Comparison of ENCODE assay signal across 1 cellular context in genomic region chr21:43332872-43333300, GRCh38.
TF ChIP-seq lines count a peak whose summit lies in the region.

No MANE protein-coding gene starts in this region.

TF ChIP-seq in GM23338, 12 proteins besides CTCF, POLR2A, EP300 and RAD21 (continued from another document):
- TF ChIP-seq JUNB (IDR thresholded peaks at IDR 0.05; ENCODE audit: unreplicated experiment) (no peak), ETS1 (IDR thresholded peaks at IDR 0.05) (no peak), STAT1 (IDR thresholded peaks at IDR 0.05; ENCODE audit: unreplicated experiment) (no peak), ZNF331 (CRISPR knock-in tag; IDR thresholded peaks at IDR 0.05; ENCODE audit: low read depth) (no peak), ZNF462 (CRISPR knock-in tag; IDR thresholded peaks at IDR 0.05) (no peak), CREB1 (CRISPR knock-in tag; IDR thresholded peaks at IDR 0.05; ENCODE audit: low read depth) (no peak), POLR2AphosphoS5 (IDR thresholded peaks at IDR 0.05; ENCODE audit: low read depth) (no peak), ZNF114 (CRISPR knock-in tag; IDR thresholded peaks at IDR 0.05) (no peak), NANOG (IDR thresholded peaks at IDR 0.05; ENCODE audit: borderline replicate concordance) (no peak)
